In the genomic region with DNA sequence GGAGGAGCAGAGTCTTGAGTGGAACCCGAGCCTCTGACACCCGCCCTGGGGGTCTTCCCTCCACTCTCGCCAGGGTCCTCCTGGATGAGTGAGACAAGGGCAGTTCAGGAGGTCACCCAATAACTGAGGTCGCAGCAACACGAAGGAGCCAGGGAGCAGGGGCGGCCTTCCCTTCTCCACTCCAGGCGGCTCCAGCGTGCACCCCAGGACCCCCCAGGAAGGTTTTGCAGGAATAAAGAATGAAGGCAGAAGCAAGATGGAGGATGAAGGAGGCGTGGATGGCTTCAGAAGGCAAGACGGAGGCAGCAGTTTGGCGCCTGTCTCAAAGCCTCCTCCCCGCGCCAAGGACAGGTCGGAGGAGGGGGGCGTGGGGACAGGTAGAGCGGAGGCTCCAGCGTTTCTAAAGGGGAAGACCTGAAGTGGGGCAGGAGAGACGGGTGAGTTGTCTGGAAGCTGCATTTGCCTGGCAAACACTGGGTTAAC, we compare ENCODE assay signal across 1 cellular context.
A peak's percentile ranks its signal among the peaks of the same experiment; 100 is the strongest.
TF ChIP-seq lines count a peak whose summit lies in the region.

No MANE protein-coding gene starts in this region.

TF ChIP-seq in HepG2, 621 proteins besides CTCF, POLR2A, EP300 and RAD21 (continued from another document and continues in another):
- no peak for TF ChIP-seq ZFYVE20 (CRISPR knock-in tag; IDR thresholded peaks at IDR 0.05; ENCODE audit: borderline replicate concordance, low read depth)
- TF ChIP-seq FOXP1 (IDR thresholded peaks at IDR 0.05): no peak
- TF ChIP-seq FOXP1 (CRISPR knock-in tag; IDR thresholded peaks at IDR 0.05): no peak
- TF ChIP-seq, protein P1, sequence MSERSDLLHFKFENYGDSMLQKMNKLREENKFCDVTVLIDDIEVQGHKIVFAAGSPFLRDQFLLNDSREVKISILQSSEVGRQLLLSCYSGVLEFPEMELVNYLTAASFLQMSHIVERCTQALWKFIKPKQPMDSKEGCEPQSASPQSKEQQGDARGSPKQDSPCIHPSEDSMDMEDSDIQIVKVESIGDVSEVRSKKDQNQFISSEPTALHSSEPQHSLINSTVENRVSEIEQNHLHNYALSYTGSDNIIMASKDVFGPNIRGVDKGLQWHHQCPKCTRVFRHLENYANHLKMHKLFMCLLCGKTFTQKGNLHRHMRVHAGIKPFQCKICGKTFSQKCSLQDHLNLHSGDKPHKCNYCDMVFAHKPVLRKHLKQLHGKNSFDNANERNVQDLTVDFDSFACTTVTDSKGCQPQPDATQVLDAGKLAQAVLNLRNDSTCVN (CRISPR knock-in tag; IDR thresholded peaks at IDR 0.05; ENCODE audit: borderline replicate concordance): no peak
- TF ChIP-seq KDM6A (CRISPR knock-in tag; IDR thresholded peaks at IDR 0.05; ENCODE audit: low read depth): no peak
- no peak for TF ChIP-seq IRX3 (CRISPR knock-in tag; IDR thresholded peaks at IDR 0.05; ENCODE audit: borderline replicate concordance, low read depth)
- no peak for TF ChIP-seq ZNF335 (CRISPR knock-in tag; IDR thresholded peaks at IDR 0.05)
- TF ChIP-seq ISL2 (CRISPR knock-in tag; IDR thresholded peaks at IDR 0.05): no peak
- TF ChIP-seq ZNF44 (CRISPR knock-in tag; IDR thresholded peaks at IDR 0.05): no peak
- no peak for TF ChIP-seq ZNF713 (CRISPR knock-in tag; IDR thresholded peaks at IDR 0.05)
- TF ChIP-seq, protein P2, sequence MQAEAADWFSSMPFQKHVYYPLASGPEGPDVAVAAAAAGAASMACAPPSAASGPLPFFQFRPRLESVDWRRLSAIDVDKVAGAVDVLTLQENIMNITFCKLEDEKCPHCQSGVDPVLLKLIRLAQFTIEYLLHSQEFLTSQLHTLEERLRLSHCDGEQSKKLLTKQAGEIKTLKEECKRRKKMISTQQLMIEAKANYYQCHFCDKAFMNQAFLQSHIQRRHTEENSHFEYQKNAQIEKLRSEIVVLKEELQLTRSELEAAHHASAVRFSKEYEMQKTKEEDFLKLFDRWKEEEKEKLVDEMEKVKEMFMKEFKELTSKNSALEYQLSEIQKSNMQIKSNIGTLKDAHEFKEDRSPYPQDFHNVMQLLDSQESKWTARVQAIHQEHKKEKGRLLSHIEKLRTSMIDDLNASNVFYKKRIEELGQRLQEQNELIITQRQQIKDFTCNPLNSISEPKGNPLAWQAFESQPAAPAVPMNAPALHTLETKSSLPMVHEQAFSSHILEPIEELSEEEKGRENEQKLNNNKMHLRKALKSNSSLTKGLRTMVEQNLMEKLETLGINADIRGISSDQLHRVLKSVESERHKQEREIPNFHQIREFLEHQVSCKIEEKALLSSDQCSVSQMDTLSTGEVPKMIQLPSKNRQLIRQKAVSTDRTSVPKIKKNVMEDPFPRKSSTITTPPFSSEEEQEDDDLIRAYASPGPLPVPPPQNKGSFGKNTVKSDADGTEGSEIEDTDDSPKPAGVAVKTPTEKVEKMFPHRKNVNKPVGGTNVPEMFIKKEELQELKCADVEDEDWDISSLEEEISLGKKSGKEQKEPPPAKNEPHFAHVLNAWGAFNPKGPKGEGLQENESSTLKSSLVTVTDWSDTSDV (CRISPR knock-in tag; IDR thresholded peaks at IDR 0.05): no peak
- TF ChIP-seq, protein P3, sequence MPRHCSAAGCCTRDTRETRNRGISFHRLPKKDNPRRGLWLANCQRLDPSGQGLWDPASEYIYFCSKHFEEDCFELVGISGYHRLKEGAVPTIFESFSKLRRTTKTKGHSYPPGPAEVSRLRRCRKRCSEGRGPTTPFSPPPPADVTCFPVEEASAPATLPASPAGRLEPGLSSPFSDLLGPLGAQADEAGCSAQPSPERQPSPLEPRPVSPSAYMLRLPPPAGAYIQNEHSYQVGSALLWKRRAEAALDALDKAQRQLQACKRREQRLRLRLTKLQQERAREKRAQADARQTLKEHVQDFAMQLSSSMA (CRISPR knock-in tag; IDR thresholded peaks at IDR 0.05): no peak
- TF ChIP-seq, protein P4, sequence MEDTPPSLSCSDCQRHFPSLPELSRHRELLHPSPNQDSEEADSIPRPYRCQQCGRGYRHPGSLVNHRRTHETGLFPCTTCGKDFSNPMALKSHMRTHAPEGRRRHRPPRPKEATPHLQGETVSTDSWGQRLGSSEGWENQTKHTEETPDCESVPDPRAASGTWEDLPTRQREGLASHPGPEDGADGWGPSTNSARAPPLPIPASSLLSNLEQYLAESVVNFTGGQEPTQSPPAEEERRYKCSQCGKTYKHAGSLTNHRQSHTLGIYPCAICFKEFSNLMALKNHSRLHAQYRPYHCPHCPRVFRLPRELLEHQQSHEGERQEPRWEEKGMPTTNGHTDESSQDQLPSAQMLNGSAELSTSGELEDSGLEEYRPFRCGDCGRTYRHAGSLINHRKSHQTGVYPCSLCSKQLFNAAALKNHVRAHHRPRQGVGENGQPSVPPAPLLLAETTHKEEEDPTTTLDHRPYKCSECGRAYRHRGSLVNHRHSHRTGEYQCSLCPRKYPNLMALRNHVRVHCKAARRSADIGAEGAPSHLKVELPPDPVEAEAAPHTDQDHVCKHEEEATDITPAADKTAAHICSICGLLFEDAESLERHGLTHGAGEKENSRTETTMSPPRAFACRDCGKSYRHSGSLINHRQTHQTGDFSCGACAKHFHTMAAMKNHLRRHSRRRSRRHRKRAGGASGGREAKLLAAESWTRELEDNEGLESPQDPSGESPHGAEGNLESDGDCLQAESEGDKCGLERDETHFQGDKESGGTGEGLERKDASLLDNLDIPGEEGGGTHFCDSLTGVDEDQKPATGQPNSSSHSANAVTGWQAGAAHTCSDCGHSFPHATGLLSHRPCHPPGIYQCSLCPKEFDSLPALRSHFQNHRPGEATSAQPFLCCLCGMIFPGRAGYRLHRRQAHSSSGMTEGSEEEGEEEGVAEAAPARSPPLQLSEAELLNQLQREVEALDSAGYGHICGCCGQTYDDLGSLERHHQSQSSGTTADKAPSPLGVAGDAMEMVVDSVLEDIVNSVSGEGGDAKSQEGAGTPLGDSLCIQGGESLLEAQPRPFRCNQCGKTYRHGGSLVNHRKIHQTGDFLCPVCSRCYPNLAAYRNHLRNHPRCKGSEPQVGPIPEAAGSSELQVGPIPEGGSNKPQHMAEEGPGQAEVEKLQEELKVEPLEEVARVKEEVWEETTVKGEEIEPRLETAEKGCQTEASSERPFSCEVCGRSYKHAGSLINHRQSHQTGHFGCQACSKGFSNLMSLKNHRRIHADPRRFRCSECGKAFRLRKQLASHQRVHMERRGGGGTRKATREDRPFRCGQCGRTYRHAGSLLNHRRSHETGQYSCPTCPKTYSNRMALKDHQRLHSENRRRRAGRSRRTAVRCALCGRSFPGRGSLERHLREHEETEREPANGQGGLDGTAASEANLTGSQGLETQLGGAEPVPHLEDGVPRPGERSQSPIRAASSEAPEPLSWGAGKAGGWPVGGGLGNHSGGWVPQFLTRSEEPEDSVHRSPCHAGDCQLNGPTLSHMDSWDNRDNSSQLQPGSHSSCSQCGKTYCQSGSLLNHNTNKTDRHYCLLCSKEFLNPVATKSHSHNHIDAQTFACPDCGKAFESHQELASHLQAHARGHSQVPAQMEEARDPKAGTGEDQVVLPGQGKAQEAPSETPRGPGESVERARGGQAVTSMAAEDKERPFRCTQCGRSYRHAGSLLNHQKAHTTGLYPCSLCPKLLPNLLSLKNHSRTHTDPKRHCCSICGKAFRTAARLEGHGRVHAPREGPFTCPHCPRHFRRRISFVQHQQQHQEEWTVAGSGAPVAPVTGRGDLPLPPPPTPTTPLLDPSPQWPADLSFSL (CRISPR knock-in tag; IDR thresholded peaks at IDR 0.05): no peak
- TF ChIP-seq KLF15 (CRISPR knock-in tag; IDR thresholded peaks at IDR 0.05; ENCODE audit: borderline replicate concordance): no peak
- no peak for TF ChIP-seq ZSCAN29 (CRISPR knock-in tag; conservative IDR thresholded peaks at IDR 0.05)
- TF ChIP-seq PLRG1 (conservative IDR thresholded peaks at IDR 0.05): no peak
- no peak for TF ChIP-seq CREM (IDR thresholded peaks at IDR 0.05)
- no peak for TF ChIP-seq CREM (CRISPR knock-in tag; IDR thresholded peaks at IDR 0.05)
- TF ChIP-seq, protein P5, sequence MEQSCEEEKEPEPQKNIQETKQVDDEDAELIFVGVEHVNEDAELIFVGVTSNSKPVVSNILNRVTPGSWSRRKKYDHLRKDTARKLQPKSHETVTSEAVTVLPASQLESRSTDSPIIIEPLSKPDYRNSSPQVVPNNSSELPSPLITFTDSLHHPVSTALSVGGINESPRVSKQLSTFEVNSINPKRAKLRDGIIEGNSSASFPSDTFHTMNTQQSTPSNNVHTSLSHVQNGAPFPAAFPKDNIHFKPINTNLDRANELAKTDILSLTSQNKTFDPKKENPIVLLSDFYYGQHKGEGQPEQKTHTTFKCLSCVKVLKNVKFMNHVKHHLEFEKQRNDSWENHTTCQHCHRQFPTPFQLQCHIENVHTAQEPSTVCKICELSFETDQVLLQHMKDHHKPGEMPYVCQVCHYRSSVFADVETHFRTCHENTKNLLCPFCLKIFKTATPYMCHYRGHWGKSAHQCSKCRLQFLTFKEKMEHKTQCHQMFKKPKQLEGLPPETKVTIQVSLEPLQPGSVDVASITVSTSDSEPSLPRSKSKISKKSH (CRISPR knock-in tag; IDR thresholded peaks at IDR 0.05; ENCODE audit: borderline replicate concordance): no peak
- TF ChIP-seq TP53 (CRISPR knock-in tag; conservative IDR thresholded peaks at IDR 0.05): no peak
- TF ChIP-seq, protein P6, sequence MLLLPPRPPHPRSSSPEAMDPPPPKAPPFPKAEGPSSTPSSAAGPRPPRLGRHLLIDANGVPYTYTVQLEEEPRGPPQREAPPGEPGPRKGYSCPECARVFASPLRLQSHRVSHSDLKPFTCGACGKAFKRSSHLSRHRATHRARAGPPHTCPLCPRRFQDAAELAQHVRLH (CRISPR knock-in tag; IDR thresholded peaks at IDR 0.05; ENCODE audit: borderline replicate concordance, low read depth): no peak
- 0 out of 2 replicates have a peak, but pooled peaks have one; percentile 44 for TF ChIP-seq DMAP1 (CRISPR knock-in tag; IDR thresholded peaks at IDR 0.05)
- TF ChIP-seq ZNF235 (CRISPR knock-in tag; IDR thresholded peaks at IDR 0.05; ENCODE audit: borderline replicate concordance): no peak
- TF ChIP-seq, protein P7, sequence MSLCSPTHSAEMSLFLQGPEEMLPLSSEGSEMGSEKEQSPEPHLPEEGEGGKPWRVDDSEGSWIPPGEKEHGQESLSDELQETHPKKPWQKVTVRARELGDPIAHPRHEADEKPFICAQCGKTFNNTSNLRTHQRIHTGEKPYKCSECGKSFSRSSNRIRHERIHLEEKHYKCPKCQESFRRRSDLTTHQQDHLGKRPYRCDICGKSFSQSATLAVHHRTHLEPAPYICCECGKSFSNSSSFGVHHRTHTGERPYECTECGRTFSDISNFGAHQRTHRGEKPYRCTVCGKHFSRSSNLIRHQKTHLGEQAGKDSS (CRISPR knock-in tag; IDR thresholded peaks at IDR 0.05; ENCODE audit: borderline replicate concordance, low read depth): no peak
- TF ChIP-seq SALL1 (CRISPR knock-in tag; IDR thresholded peaks at IDR 0.05): no peak
- TF ChIP-seq AHR (CRISPR knock-in tag; IDR thresholded peaks at IDR 0.05): peak; percentile 56; the same call in 1 of the 2 replicates
- peak; percentile 1; the same call in 1 of the 2 replicates for TF ChIP-seq CEBPG (CRISPR knock-in tag; IDR thresholded peaks at IDR 0.05)
- TF ChIP-seq ZNF775 (CRISPR knock-in tag; IDR thresholded peaks at IDR 0.05; ENCODE audit: borderline replicate concordance): no peak
- TF ChIP-seq, protein P8, sequence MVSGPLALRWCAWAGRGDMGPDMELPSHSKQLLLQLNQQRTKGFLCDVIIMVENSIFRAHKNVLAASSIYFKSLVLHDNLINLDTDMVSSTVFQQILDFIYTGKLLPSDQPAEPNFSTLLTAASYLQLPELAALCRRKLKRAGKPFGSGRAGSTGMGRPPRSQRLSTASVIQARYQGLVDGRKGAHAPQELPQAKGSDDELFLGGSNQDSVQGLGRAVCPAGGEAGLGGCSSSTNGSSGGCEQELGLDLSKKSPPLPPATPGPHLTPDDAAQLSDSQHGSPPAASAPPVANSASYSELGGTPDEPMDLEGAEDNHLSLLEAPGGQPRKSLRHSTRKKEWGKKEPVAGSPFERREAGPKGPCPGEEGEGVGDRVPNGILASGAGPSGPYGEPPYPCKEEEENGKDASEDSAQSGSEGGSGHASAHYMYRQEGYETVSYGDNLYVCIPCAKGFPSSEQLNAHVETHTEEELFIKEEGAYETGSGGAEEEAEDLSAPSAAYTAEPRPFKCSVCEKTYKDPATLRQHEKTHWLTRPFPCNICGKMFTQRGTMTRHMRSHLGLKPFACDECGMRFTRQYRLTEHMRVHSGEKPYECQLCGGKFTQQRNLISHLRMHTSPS (CRISPR knock-in tag; IDR thresholded peaks at IDR 0.05; ENCODE audit: low read depth): no peak
- TF ChIP-seq, protein P9, sequence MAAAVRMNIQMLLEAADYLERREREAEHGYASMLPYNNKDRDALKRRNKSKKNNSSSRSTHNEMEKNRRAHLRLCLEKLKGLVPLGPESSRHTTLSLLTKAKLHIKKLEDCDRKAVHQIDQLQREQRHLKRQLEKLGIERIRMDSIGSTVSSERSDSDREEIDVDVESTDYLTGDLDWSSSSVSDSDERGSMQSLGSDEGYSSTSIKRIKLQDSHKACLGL (CRISPR knock-in tag; IDR thresholded peaks at IDR 0.05): no peak
- no peak for TF ChIP-seq ZNF883 (CRISPR knock-in tag; IDR thresholded peaks at IDR 0.05; ENCODE audit: not compliant biosample characterization)
- no peak for TF ChIP-seq NFE2 (CRISPR knock-in tag; IDR thresholded peaks at IDR 0.05)
- TF ChIP-seq ZNF441 (CRISPR knock-in tag; IDR thresholded peaks at IDR 0.05; ENCODE audit: borderline replicate concordance): no peak
- TF ChIP-seq JDP2 (CRISPR knock-in tag; IDR thresholded peaks at IDR 0.05; ENCODE audit: borderline replicate concordance): no peak
- TF ChIP-seq SRSF1 (optimal IDR thresholded peaks at IDR 0.05; ENCODE audit: low read depth, low read length): peak; percentile 56
- TF ChIP-seq BRD4 (CRISPR knock-in tag; IDR thresholded peaks at IDR 0.05): no peak
- TF ChIP-seq AGO1 (IDR thresholded peaks at IDR 0.05; ENCODE audit: low read depth, low read length, poor library complexity, severe bottlenecking): no peak
- peak; percentile 45; the same call in 1 of the 2 replicates for TF ChIP-seq ZNF274 (CRISPR knock-in tag; IDR thresholded peaks at IDR 0.05)
- no peak for TF ChIP-seq ZNF670 (CRISPR knock-in tag; IDR thresholded peaks at IDR 0.05; ENCODE audit: borderline replicate concordance)
- TF ChIP-seq, protein P10, sequence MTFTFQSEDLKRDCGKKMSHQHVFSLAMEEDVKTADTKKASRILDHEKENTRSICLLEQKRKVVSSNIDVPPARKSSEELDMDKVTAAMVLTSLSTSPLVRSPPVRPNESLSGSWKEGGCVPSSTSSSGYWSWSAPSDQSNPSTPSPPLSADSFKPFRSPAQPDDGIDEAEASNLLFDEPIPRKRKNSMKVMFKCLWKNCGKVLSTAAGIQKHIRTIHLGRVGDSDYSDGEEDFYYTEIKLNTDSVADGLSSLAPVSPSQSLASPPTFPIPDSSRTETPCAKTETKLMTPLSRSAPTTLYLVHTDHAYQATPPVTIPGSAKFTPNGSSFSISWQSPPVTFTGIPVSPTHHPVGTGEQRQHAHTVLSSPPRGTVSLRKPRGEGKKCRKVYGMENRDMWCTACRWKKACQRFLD (CRISPR knock-in tag; IDR thresholded peaks at IDR 0.05; ENCODE audit: borderline replicate concordance): no peak
